ENCODE assay signal across 8 cellular contexts in the genomic region with DNA sequence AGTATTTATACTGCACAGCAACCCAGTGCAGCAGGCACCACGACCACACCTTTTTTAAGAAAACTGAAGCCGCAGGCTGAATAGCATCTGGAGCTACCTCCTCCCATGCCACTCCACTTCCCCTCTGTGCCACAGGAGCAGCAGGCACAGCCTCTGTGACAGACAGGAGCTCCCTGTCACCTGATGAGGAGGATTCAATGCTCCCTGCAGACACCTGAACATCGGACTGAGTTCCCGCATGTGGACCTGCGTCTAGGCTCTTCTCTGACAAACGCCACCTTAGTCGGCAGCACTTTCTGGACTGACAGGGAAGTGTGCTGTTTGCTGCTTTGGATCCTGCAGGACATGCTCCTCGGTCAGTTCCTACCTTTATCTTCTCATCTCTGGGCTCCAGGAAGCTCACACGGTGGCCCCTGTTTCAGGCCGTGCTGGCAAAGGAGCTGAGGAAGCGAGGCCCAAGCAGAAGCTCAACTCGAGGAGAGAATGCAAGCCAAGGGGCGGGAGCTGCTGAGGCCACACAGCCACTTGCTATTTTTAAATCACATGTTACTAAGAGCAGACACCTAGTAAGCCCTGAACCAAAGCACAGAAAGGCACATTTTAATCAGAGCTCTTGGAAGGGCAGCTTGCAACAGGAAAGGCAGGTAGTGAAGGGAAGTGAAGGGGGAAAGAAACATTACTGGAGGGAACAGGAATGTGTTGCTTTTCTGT.
DNase-seq lines count a peak whose midpoint lies in the region; ATAC-seq and TF ChIP-seq lines count a peak whose summit lies in the region.

No MANE protein-coding gene starts in this region.

- H3K4me3 ChIP-seq in LNCaP clone FGC (ENCODE audit: low read depth, low read length), result no peak overlapping the region

- no peak for TF ChIP-seq CTCF in LNCaP clone FGC (IDR thresholded peaks at IDR 0.05; ENCODE audit: control insufficient read depth, extremely low read depth, insufficient read depth)

- ATAC-seq in GM18502 (IDR thresholded peaks at IDR 0.05; ENCODE audit: poor library complexity, unreplicated experiment) (peak; percentile 54), GM21423 (IDR thresholded peaks at IDR 0.05; ENCODE audit: unreplicated experiment) (peak; percentile 51)

- DNase-seq in LNCaP clone FGC (ENCODE audit: low read depth) (peak; percentile 65), medulla oblongata (ENCODE audit: extremely low spot score) (peak; percentile 70), NCI-H187 (lab: John Stamatoyannopoulos, UW) (no peak), NK-92 (lab: John Stamatoyannopoulos, UW; ENCODE audit: unreplicated experiment) (no peak), T-helper 9 cell (no peak), GF-D8 (lab: John Stamatoyannopoulos, UW) (no peak)

Comparison
In these comparisons a context has a peak if more than half of its experiments do, and no peak if none do; other contexts are left out.
1. DNase-seq: peak in LNCaP clone FGC (single experiment) and medulla oblongata (single experiment); none in NCI-H187 (0 of 2), NK-92 (single experiment), T-helper 9 cell (single experiment) and GF-D8 (single experiment).